In the genomic region with DNA sequence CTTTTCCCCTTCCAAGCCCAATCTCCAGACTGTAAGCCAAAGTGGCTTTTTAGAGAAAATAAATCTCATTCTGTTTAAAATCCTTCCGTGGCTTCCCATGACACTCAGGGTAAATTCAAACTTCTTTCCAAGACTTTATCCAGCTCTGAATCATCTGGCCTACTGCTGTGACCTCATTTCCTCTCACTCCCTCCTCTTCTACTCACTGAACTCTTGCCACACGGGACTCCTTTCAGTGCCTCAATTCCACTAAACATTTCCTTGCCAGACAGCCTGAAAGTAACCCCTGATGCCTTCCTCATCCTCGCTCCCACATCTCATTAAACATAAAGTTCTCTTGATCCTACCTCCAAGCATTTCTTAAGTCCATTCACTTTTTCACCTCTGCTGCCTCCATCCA, we compare ENCODE assay signal across 19 cellular contexts. TPM values are rescaled to one million over a fixed set of nuclear protein-coding genes. Genes with fewer than 3 reads are reported as not detected.
DNase-seq lines count a peak whose midpoint lies in the region; TF ChIP-seq lines count a peak whose summit lies in the region.
"Had no signal": no experiment of that assay in that cellular context is flagged by ENCODE, and none has a peak within 500 bp of the region (broad histone marks: within the 10 kb centered on the region; RNA-seq: fewer than 3 reads in every experiment).

No MANE protein-coding gene starts in this region.

- no peaks in the 10 kb centered on the region for H4K20me1 ChIP-seq in GM23248 (ENCODE audit: insufficient read depth)
- H4K20me1 ChIP-seq in smooth muscle cell (ENCODE audit: low read depth) = no peaks in the 10 kb centered on the region
- H4K20me1 ChIP-seq: BLaER1 treated with 17β-estradiol and CSF1 and Interleukin-3, amounts not matched to agents 10 nM and 100 nM had no signal

- H3K4me1 ChIP-seq in GM23248 (ENCODE audit: insufficient read depth) (peaks cover 10% of the 10 kb centered on the region), smooth muscle cell (ENCODE audit: low read depth) (no peaks in the 10 kb centered on the region)
- H3K4me1 ChIP-seq: BLaER1 treated with 17β-estradiol and CSF1 and Interleukin-3, amounts not matched to agents 10 nM and 100 nM; SJSA1; suprapubic skin had no signal

- DNase-seq in GM23248 (peak; percentile 72), RPMI7951 (ENCODE audit: low read depth) (peak; percentile 7), fibroblast of mammary gland (ENCODE audit: low read depth) (peak; percentile 54), smooth muscle cell (lab: John Stamatoyannopoulos, UW; ENCODE audit: unreplicated experiment) (no peak), NCI-H1105 treated with DMSO at 0.1 percent for 48 hours (lab: John Stamatoyannopoulos, UW) (no peak), NCI-H2107 treated with DMSO at 0.1 percent for 48 hours (lab: John Stamatoyannopoulos, UW; ENCODE audit: unreplicated experiment) (no peak), mesenteric fat pad (ENCODE audit: low spot score) (no peak)
- DNase-seq: activated effector memory CD4-positive, alpha-beta T cell treated with Interleukin-2 at 50 U/mL for 16 hours; amygdala; endodermal cell; H7; natural killer cell; NCI-H187 treated with DMSO at 0.1 percent for 48 hours; NCI-H524; posterior cingulate gyrus; small intestine had no signal

- H3K4me2 ChIP-seq in GM23248 (ENCODE audit: unreplicated experiment) (no peak overlapping the region), smooth muscle cell (no peak overlapping the region)
- H3K4me2 ChIP-seq: BLaER1 treated with 17β-estradiol and CSF1 and Interleukin-3, amounts not matched to agents 10 nM and 100 nM had no signal

- H3K9me3 ChIP-seq in GM23248 (ENCODE audit: low read depth) (no peaks in the 10 kb centered on the region), smooth muscle cell (replicated peaks; ENCODE audit: low read depth) (no peaks in the 10 kb centered on the region)
- H3K9me3 ChIP-seq: BLaER1 treated with 17β-estradiol and CSF1 and Interleukin-3, amounts not matched to agents 10 nM and 100 nM; SJSA1; suprapubic skin had no signal

- H3K27ac ChIP-seq in GM23248 (peak overlapping the region; percentile 52), smooth muscle cell (ENCODE audit: low read depth) (no peak overlapping the region)
- H3K27ac ChIP-seq: BLaER1 treated with 17β-estradiol and CSF1 and Interleukin-3, amounts not matched to agents 10 nM and 100 nM; SJSA1; suprapubic skin had no signal

- TF ChIP-seq CTCF in fibroblast of mammary gland (conservative IDR thresholded peaks at IDR 0.05; ENCODE audit: control insufficient read depth, insufficient read depth, low read depth, low read length) (no peak), smooth muscle cell (IDR thresholded peaks at IDR 0.05; ENCODE audit: borderline replicate concordance, insufficient read depth, poor library complexity, severe bottlenecking) (no peak)

- H3K79me2 ChIP-seq in GM23248 (ENCODE audit: insufficient read depth) (no peaks in the 10 kb centered on the region), smooth muscle cell (ENCODE audit: low read depth) (no peaks in the 10 kb centered on the region)

- in situ Hi-C loops in GM23248 (cut with MboI) = no loop called here

- WGBS in GM23248 (ENCODE audit: low coverage in 1 of 2, low lambda C conversion rate in 2 of 2, missing lambda C conversion rate in 2 of 2), 2 experiments = 32 to 33% methylated on average over 3 of the region's 3 CpGs
- 51% methylated on average over 3 of the region's 3 CpGs for WGBS in smooth muscle cell (ENCODE audit: low lambda C conversion rate)

- H3K36me3 ChIP-seq in GM23248 (ENCODE audit: low read depth) (no peaks in the 10 kb centered on the region), smooth muscle cell (ENCODE audit: low read depth) (no peaks in the 10 kb centered on the region)
- H3K36me3 ChIP-seq: BLaER1 treated with 17β-estradiol and CSF1 and Interleukin-3, amounts not matched to agents 10 nM and 100 nM; SJSA1; suprapubic skin had no signal

- H3K27me3 ChIP-seq in GM23248 (replicated peaks; ENCODE audit: insufficient read depth) (no peaks in the 10 kb centered on the region), smooth muscle cell (ENCODE audit: low read depth) (no peaks in the 10 kb centered on the region)
- H3K27me3 ChIP-seq: SJSA1, suprapubic skin had no signal

- H2AFZ ChIP-seq in GM23248 = peak overlapping the region; percentile 69
- peak overlapping the region; percentile 44 for H2AFZ ChIP-seq in smooth muscle cell (ENCODE audit: low read depth)

- H3F3A ChIP-seq in GM23248 (ENCODE audit: insufficient read depth) = no peaks in the 10 kb centered on the region
- no peaks in the 10 kb centered on the region for H3F3A ChIP-seq in smooth muscle cell (ENCODE audit: low read depth)

- H3K9me2 ChIP-seq in GM23248 (ENCODE audit: insufficient read depth) = no peaks in the 10 kb centered on the region

- H3K9ac ChIP-seq in GM23248 = no peak overlapping the region
- no peak overlapping the region for H3K9ac ChIP-seq in smooth muscle cell (ENCODE audit: low read depth)
- H3K9ac ChIP-seq: BLaER1 treated with 17β-estradiol and CSF1 and Interleukin-3, amounts not matched to agents 10 nM and 100 nM had no signal

- H3K4me3 ChIP-seq in GM23248 (no peak overlapping the region), fibroblast of mammary gland (ENCODE audit: control insufficient read depth, low read depth, low read length) (no peak overlapping the region), smooth muscle cell (no peak overlapping the region)
- H3K4me3 ChIP-seq: BLaER1 treated with 17β-estradiol and CSF1 and Interleukin-3, amounts not matched to agents 10 nM and 100 nM; SJSA1; suprapubic skin had no signal

RNA-seq across cellular contexts. Expression of a gene that starts 27.8 kb away (rescaled TPM):
- total RNA-seq in GM23248 (2014; rRNA removed; shearing (Covaris generic)) = 0.54 TPM in 1 of 2 replicates, not detected in the other
- 0.16 and 0.28 TPM in 2 replicates for polyA plus RNA-seq in GM23248 (2016; fragmentation: Nextera tagmentation; extraction: Ambion mirVana)
- 5.0 and 5.5 TPM in 2 replicates for total RNA-seq in RPMI7951 (2014; rRNA removed; shearing (Covaris generic))
- 22.2 and 26.7 TPM in 2 replicates for total RNA-seq in smooth muscle cell
- polyA plus RNA-seq in smooth muscle cell = 13.2 and 13.6 TPM in 2 replicates
- 0.55 TPM for total RNA-seq in mesenteric fat pad
- total RNA-seq: natural killer cell, SJSA1 had no signal

Comparison
In these comparisons a context has a peak if more than half of its experiments do, and no peak if none do; other contexts are left out.
1. DNase-seq: peak in GM23248 (single experiment), RPMI7951 (single experiment) and fibroblast of mammary gland (single experiment); none in smooth muscle cell (single experiment), NCI-H1105 treated with DMSO at 0.1 percent for 48 hours (single experiment), NCI-H2107 treated with DMSO at 0.1 percent for 48 hours (single experiment) and mesenteric fat pad (single experiment).